Comparison of ENCODE assay signal across 18 cellular contexts in the genomic region with DNA sequence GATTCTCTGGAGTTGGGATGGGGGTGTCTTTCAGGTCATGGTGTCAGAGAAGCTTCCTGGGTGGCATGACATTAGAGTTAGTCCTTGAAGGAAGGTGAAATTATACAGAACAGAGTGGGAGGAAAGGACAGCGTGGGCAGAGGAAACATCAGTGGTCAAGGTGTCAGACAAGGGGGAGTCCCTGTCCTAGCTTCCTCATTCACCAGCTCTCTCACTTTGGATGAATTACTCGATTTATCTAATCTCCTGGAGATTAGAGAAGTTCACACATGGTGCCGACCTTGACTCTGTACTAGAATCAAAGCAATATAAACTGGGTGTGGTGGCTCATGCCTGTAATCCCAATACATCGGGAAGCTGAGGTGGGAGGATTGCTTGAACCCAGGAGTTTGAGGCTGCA.
"Had no signal": no experiment of that assay in that cellular context is flagged by ENCODE, and none has a peak within 500 bp of the region (broad histone marks: within the 10 kb centered on the region; RNA-seq: fewer than 3 reads in every experiment).

No MANE protein-coding gene starts in this region.

- H3K36me3 ChIP-seq: heart right ventricle, lower lobe of right lung, neural progenitor cell, uterus had no signal

- H3K4me3 ChIP-seq: heart right ventricle, lower lobe of right lung, neural progenitor cell, uterus had no signal

- H3K36me3 Mint-ChIP-seq: naive B cell, neural progenitor cell had no signal

- H3K27ac ChIP-seq: heart right ventricle, lower lobe of right lung, neural progenitor cell, uterus had no signal

- H3K27me3 ChIP-seq: neural progenitor cell, uterus had no signal

- H3K4me1 ChIP-seq: heart right ventricle, lower lobe of right lung, uterus had no signal

- H3K9me3 Mint-ChIP-seq: activated B cell treated with CpG ODN at 0.5 μM for 24 hours; activated T-cell treated with anti-CD3 and anti-CD28 coated beads, Interleukin-2, amount 50 U/mL, for 24 hours; activated T-helper 2 cell treated with anti-CD3 and anti-CD28 coated beads, Interferon-gamma antibody, Interleukin-2, Interleukin-4, amounts not matched to agents 10 μg/mL and 5 μg/mL and 100 μg/mL, durations not matched to agents 14 hours and 24 hours and 36 hours; neural progenitor cell had no signal

- H3K27ac Mint-ChIP-seq: activated B cell treated with CpG ODN at 0.5 μM for 24 hours; activated CD4-positive, alpha-beta T cell treated with anti-CD3 and anti-CD28 coated beads for 36 hours; activated T-cell treated with anti-CD3 and anti-CD28 coated beads, Interleukin-2, amount 50 U/mL, for 24 hours; activated T-helper 2 cell treated with anti-CD3 and anti-CD28 coated beads, Interferon-gamma antibody, Interleukin-2, Interleukin-4, amounts not matched to agents 10 μg/mL and 5 μg/mL and 100 μg/mL, durations not matched to agents 14 hours and 24 hours and 36 hours; neural progenitor cell; T-helper 17 cell had no signal

- H3K4me3 Mint-ChIP-seq: activated B cell treated with CpG ODN at 0.5 μM for 24 hours; activated CD4-positive, alpha-beta T cell treated with anti-CD3 and anti-CD28 coated beads for 36 hours; activated T-cell treated with anti-CD3 and anti-CD28 coated beads, Interleukin-2, amount 50 U/mL, for 24 hours; naive B cell; neural progenitor cell; T-helper 17 cell had no signal

- H3K9me3 ChIP-seq: lower lobe of right lung, uterus had no signal

- DNase-seq: activated B cell treated with CpG ODN at 0.5 μM for 24 hours; activated CD4-positive, alpha-beta T cell treated with anti-CD3 and anti-CD28 coated beads for 36 hours; activated naive CD4-positive, alpha-beta T cell; activated T-cell treated with anti-CD3 and anti-CD28 coated beads, Interleukin-2, amount 50 U/mL, for 24 hours; erythroblast; foreskin fibroblast; heart right ventricle; lower lobe of right lung; naive B cell; retina; stimulated activated CD4-positive, alpha-beta T cell treated with anti-CD3 and anti-CD28 coated beads, Interleukin-4, amount 100 ng/mL, for 24 hours; SW 1271; T-helper 17 cell; trophoblast cell; uterus had no signal

- H3K4me1 Mint-ChIP-seq: activated B cell treated with CpG ODN at 0.5 μM for 24 hours, naive B cell had no signal

- ATAC-seq: activated CD4-positive, alpha-beta T cell treated with anti-CD3 and anti-CD28 coated beads for 36 hours; heart right ventricle; left lobe of liver; lower lobe of right lung; T-helper 17 cell had no signal
